9 cellular contexts compared by ENCODE assay signal in genomic region chr4:74934016-74934821, GRCh38. TPM values are rescaled to one million over a fixed set of nuclear protein-coding genes. Genes with fewer than 3 reads are reported as not detected.
DNase-seq lines count a peak whose midpoint lies in the region; FAIRE-seq and TF ChIP-seq lines count a peak whose summit lies in the region.
"Had no signal": no experiment of that assay in that cellular context is flagged by ENCODE, and none has a peak within 500 bp of the region (broad histone marks: within the 10 kb centered on the region; RNA-seq: fewer than 3 reads in every experiment).

No MANE protein-coding gene starts in this region.

- no peaks in the 10 kb centered on the region for H3K36me3 Mint-ChIP-seq in activated naive CD4-positive, alpha-beta T cell treated with anti-CD3 and anti-CD28 coated beads, Interleukin-2, amount 50 U/mL, for 24 hours

- peaks cover 54% of the 10 kb centered on the region for H3K27me3 Mint-ChIP-seq in activated naive CD4-positive, alpha-beta T cell treated with anti-CD3 and anti-CD28 coated beads, Interleukin-2, amount 50 U/mL, for 24 hours

- no peak overlapping the region for H3K27ac Mint-ChIP-seq in activated naive CD4-positive, alpha-beta T cell treated with anti-CD3 and anti-CD28 coated beads, Interleukin-2, amount 50 U/mL, for 24 hours

- TF ChIP-seq CTCF in vagina (IDR thresholded peaks at IDR 0.05): no peak

- FAIRE-seq in RCC 7860 (lab: Jason Lieb, UNC): no peak

- peak overlapping the region; percentile 19 for H3K4me3 Mint-ChIP-seq in activated naive CD4-positive, alpha-beta T cell treated with anti-CD3 and anti-CD28 coated beads, Interleukin-2, amount 50 U/mL, for 24 hours

- H3K27ac ChIP-seq in vagina: peak overlapping the region; percentile 76

- no peaks in the 10 kb centered on the region for H3K9me3 ChIP-seq in vagina

- no peaks in the 10 kb centered on the region for H3K27me3 ChIP-seq in vagina

- no peaks in the 10 kb centered on the region for H3K36me3 ChIP-seq in vagina

- peaks cover 5% of the 10 kb centered on the region for H3K4me1 ChIP-seq in vagina

- H3K9me3 Mint-ChIP-seq in activated naive CD4-positive, alpha-beta T cell treated with anti-CD3 and anti-CD28 coated beads, Interleukin-2, amount 50 U/mL, for 24 hours: peaks cover 5% of the 10 kb centered on the region

- DNase-seq in activated naive CD4-positive, alpha-beta T cell (lab: John Stamatoyannopoulos, UW): no peak
- DNase-seq in SK-N-DZ (ENCODE audit: low spot score) (peak; percentile 25), fibroblast of gingiva (ENCODE audit: low read depth) (peak; percentile 8), mucosa of gallbladder (ENCODE audit: low spot score) (peak; percentile 53), vagina (ENCODE audit: extremely low spot score in 2 of 2) (no peak), RCC 7860 (ENCODE audit: low spot score) (no peak), NCI-H2107 treated with DMSO at 0.1 percent for 48 hours (lab: John Stamatoyannopoulos, UW; ENCODE audit: unreplicated experiment) (no peak)
- DNase-seq: DND-41 had no signal

- intact Hi-C loops in vagina (cut with DNase I): loop anchor here (10.0 kb wide), 2 partner anchors 391 to 541 kb away; no protein-coding TSS in a partner anchor

- H3K4me1 Mint-ChIP-seq in activated naive CD4-positive, alpha-beta T cell treated with anti-CD3 and anti-CD28 coated beads, Interleukin-2, amount 50 U/mL, for 24 hours: no peaks in the 10 kb centered on the region

- TF ChIP-seq POLR2A in vagina (IDR thresholded peaks at IDR 0.05): no peak

- peak overlapping the region; percentile 55 to 71 for H3K4me3 ChIP-seq in vagina

RNA-seq across cellular contexts. Expression of gene PARM1, which starts 1.3 kb away (rescaled TPM):
- polyA plus RNA-seq in SK-N-DZ (2014; cell fraction: cytosol; rRNA removed): 4.0 and 4.3 TPM in 2 replicates
- polyA plus RNA-seq in SK-N-DZ (2014; cell fraction: nucleus; rRNA removed): 1.9 and 2.5 TPM in 2 replicates
- total RNA-seq in mucosa of gallbladder: 92.3 TPM
- 26.3 TPM for total RNA-seq in vagina

Comparison
In these comparisons a context has a peak if more than half of its experiments do, and no peak if none do; other contexts are left out.
1. DNase-seq: peak in SK-N-DZ (single experiment), fibroblast of gingiva (single experiment) and mucosa of gallbladder (single experiment); none in activated naive CD4-positive, alpha-beta T cell (0 of 4), vagina (0 of 2), RCC 7860 (single experiment) and NCI-H2107 treated with DMSO at 0.1 percent for 48 hours (single experiment).